ENCODE assay signal across 27 cellular contexts in genomic region chr6:123214433-123214832, GRCh38.
DNase-seq lines count a peak whose midpoint lies in the region; ATAC-seq and TF ChIP-seq lines count a peak whose summit lies in the region.
"Had no signal": no experiment of that assay in that cellular context is flagged by ENCODE, and none has a peak within 500 bp of the region (broad histone marks: within the 10 kb centered on the region; RNA-seq: fewer than 3 reads in every experiment).

No MANE protein-coding gene starts in this region.

- WGBS in endodermal cell (ENCODE audit: insufficient coverage in 1 of 2, insufficient read length in 1 of 2), 2 experiments = 89% methylated on average over 2 of the region's 2 CpGs; no CpG with 5 or more reads in 1 of the 2 experiments
- WGBS in psoas muscle, 3 donors = 74 to 81% (median 77%) methylated on average over 2 of the region's 2 CpGs

- no peaks in the 10 kb centered on the region for H3K27me3 ChIP-seq in A673 (replicated peaks; ENCODE audit: insufficient read depth, low read depth, low read length, poor library complexity)
- H3K27me3 ChIP-seq in endodermal cell (ENCODE audit: control insufficient read depth, insufficient read depth, low read length, poor library complexity, severe bottlenecking) = no peaks in the 10 kb centered on the region
- no peaks in the 10 kb centered on the region for H3K27me3 ChIP-seq in psoas muscle (ENCODE audit: insufficient read depth in 3 of 3, low read length in 2 of 3)
- H3K27me3 ChIP-seq: BE2C, BLaER1 had no signal

- POLR2A ChIA-PET in A673 (lab: Charles Lee; ENCODE audit: low non-redundant PET) = interaction anchor here (0.7 to 2.4 kb wide), 2 partner anchors 9 to 277 kb away, joined by 3 to 14 read pairs; no protein-coding TSS in a partner anchor

- H3K4me1 ChIP-seq in A673 (ENCODE audit: insufficient read depth, low read length, poor library complexity, severe bottlenecking) (peaks cover 62% of the 10 kb centered on the region), endodermal cell (ENCODE audit: control insufficient read depth, insufficient read depth, low read length) (no peaks in the 10 kb centered on the region), psoas muscle (peaks cover 6% of the 10 kb centered on the region)
- H3K4me1 ChIP-seq: A549, BE2C, BLaER1 had no signal

- H3K36me3 ChIP-seq in A673 (ENCODE audit: insufficient read depth, low read length, poor library complexity, severe bottlenecking) = peaks cover 36% of the 10 kb centered on the region
- H3K36me3 ChIP-seq in SK-N-MC (ENCODE audit: insufficient read depth, low read length) = peaks cover 24% of the 10 kb centered on the region; the same call in 1 of the 2 replicates
- no peaks in the 10 kb centered on the region for H3K36me3 ChIP-seq in endodermal cell (ENCODE audit: control insufficient read depth, insufficient read depth, low read length)
- H3K36me3 ChIP-seq in psoas muscle (ENCODE audit: insufficient read depth in 1 of 2, low read depth in 1 of 2) = peaks cover 0 to 41% of the 10 kb centered on the region in 2 donors
- H3K36me3 ChIP-seq: BE2C, BLaER1 had no signal

- DNase-seq in A673 (ENCODE audit: low spot score) (peak; percentile 52), SK-N-MC (ENCODE audit: low read depth, low spot score) (no peak), endodermal cell (no peak), psoas muscle (no peak), hypothalamus (lab: John Stamatoyannopoulos, UW) (no peak)
- DNase-seq in activated CD4-positive, CD25-positive, alpha-beta regulatory T cell treated with anti-CD3 and anti-CD28 coated beads, Interleukin-2, amount 50 U/mL, for 72 hours = no peak
- no peak for DNase-seq in stimulated activated naive B cell treated with anti-CD40 and anti-IgM and Interleukin-4, amounts not matched to agents 10 μg/mL and 1 μg/mL and 100 μg/mL, for 72 hours
- DNase-seq: ACHN; BE2C; C1 segment of cervical spinal cord; CD4-positive, alpha-beta memory T cell; CD4-positive, CD25-positive, alpha-beta regulatory T cell; CD8-positive, alpha-beta memory T cell; COR-L47; DMS 273 treated with DMSO at 0.1 percent for 48 hours; DMS153; DMS53; DMS79; DND-41; EL; GDM1 had no signal

- H3K27ac ChIP-seq in A673 (ENCODE audit: low read depth, low read length, poor library complexity, severe bottlenecking) = peak overlapping the region; percentile 99
- H3K27ac ChIP-seq in SK-N-MC = peak overlapping the region; percentile 76
- peak overlapping the region; percentile 30 for H3K27ac ChIP-seq in endodermal cell (ENCODE audit: low read depth, low read length)
- peak overlapping the region; percentile 44 for H3K27ac ChIP-seq in psoas muscle
- H3K27ac ChIP-seq: 22Rv1, A549, BLaER1 had no signal

- no peaks in the 10 kb centered on the region for H3K27me3 Mint-ChIP-seq in endodermal cell (ENCODE audit: insufficient read depth)
- H3K27me3 Mint-ChIP-seq in stimulated activated naive B cell treated with anti-CD40 and anti-IgM and Interleukin-4, amounts not matched to agents 10 μg/mL and 1 μg/mL and 100 μg/mL, for 72 hours = no peaks in the 10 kb centered on the region
- H3K27me3 Mint-ChIP-seq: CD4-positive, alpha-beta memory T cell; CD4-positive, CD25-positive, alpha-beta regulatory T cell; CD8-positive, alpha-beta memory T cell had no signal

- H3K36me3 Mint-ChIP-seq in endodermal cell (ENCODE audit: low read depth) = no peaks in the 10 kb centered on the region
- H3K36me3 Mint-ChIP-seq in stimulated activated naive B cell treated with anti-CD40 and anti-IgM and Interleukin-4, amounts not matched to agents 10 μg/mL and 1 μg/mL and 100 μg/mL, for 72 hours = no peaks in the 10 kb centered on the region
- H3K36me3 Mint-ChIP-seq: CD14-positive monocyte; CD4-positive, alpha-beta memory T cell; CD4-positive, CD25-positive, alpha-beta regulatory T cell; CD8-positive, alpha-beta memory T cell had no signal

- H3K4me1 Mint-ChIP-seq in endodermal cell = no peaks in the 10 kb centered on the region
- H3K4me1 Mint-ChIP-seq in stimulated activated naive B cell treated with anti-CD40 and anti-IgM and Interleukin-4, amounts not matched to agents 10 μg/mL and 1 μg/mL and 100 μg/mL, for 72 hours = no peaks in the 10 kb centered on the region
- H3K4me1 Mint-ChIP-seq: CD14-positive monocyte; CD4-positive, alpha-beta memory T cell; CD4-positive, CD25-positive, alpha-beta regulatory T cell; CD8-positive, alpha-beta memory T cell had no signal

- H3K27ac Mint-ChIP-seq in endodermal cell = no peak overlapping the region
- no peak overlapping the region for H3K27ac Mint-ChIP-seq in stimulated activated naive B cell treated with anti-CD40 and anti-IgM and Interleukin-4, amounts not matched to agents 10 μg/mL and 1 μg/mL and 100 μg/mL, for 72 hours
- H3K27ac Mint-ChIP-seq: CD14-positive monocyte; CD4-positive, alpha-beta memory T cell; CD4-positive, CD25-positive, alpha-beta regulatory T cell; CD8-positive, alpha-beta memory T cell had no signal

- intact Hi-C loops in A673 (cut with micrococcal nuclease; ENCODE audit: unreplicated experiment) (loop anchor here (2.0 to 10.0 kb wide), 5 partner anchors 130 to 1564 kb away; partner anchors contain the start of gene CLVS2), psoas muscle (cut with DNase I) (no loop called here)

- H3K4me3 Mint-ChIP-seq in endodermal cell = no peak overlapping the region
- H3K4me3 Mint-ChIP-seq in stimulated activated naive B cell treated with anti-CD40 and anti-IgM and Interleukin-4, amounts not matched to agents 10 μg/mL and 1 μg/mL and 100 μg/mL, for 72 hours = no peak overlapping the region
- H3K4me3 Mint-ChIP-seq: CD14-positive monocyte; CD4-positive, alpha-beta memory T cell; CD4-positive, CD25-positive, alpha-beta regulatory T cell; CD8-positive, alpha-beta memory T cell had no signal

- BruUV-seq in A673 (replicated peaks; lab: Mats Ljungman, UMichigan) = no TSS peak

- H3K9ac ChIP-seq in SK-N-MC (ENCODE audit: insufficient read length) (peak overlapping the region; percentile 16), endodermal cell (ENCODE audit: extremely low read depth, low read length, poor library complexity, severe bottlenecking) (no peak overlapping the region)
- H3K9ac ChIP-seq: BLaER1 had no signal

- H3K4me3 ChIP-seq in A673 (ENCODE audit: low read depth, low read length, poor library complexity, severe bottlenecking) = no peak overlapping the region
- H3K4me3 ChIP-seq in SK-N-MC = no peak overlapping the region; the same call in 1 of the 2 replicates
- H3K4me3 ChIP-seq in endodermal cell (ENCODE audit: low read length) = no peak overlapping the region
- no peak overlapping the region for H3K4me3 ChIP-seq in psoas muscle
- H3K4me3 ChIP-seq: A549, BLaER1, GM12878 had no signal

- H3K9me3 ChIP-seq in A673 (ENCODE audit: low read depth, low read length, poor library complexity, severe bottlenecking) (peaks cover 14% of the 10 kb centered on the region), SK-N-MC (ENCODE audit: low read depth, low read length) (peaks cover 4% of the 10 kb centered on the region; the same call in 1 of the 2 replicates), endodermal cell (ENCODE audit: control insufficient read depth, low read length) (no peaks in the 10 kb centered on the region), psoas muscle (no peaks in the 10 kb centered on the region)
- H3K9me3 ChIP-seq: A549, BE2C, BLaER1 had no signal

- CTCF ChIA-PET in A673 (lab: Charles Lee) = interaction anchor here (0.8 kb wide), 1 partner anchor 166 kb away, joined by 6 read pairs; no protein-coding TSS in a partner anchor

- no peak for TF ChIP-seq CTCF in A673 (conservative IDR thresholded peaks at IDR 0.05; ENCODE audit: low read depth, low read length)
- no peak for TF ChIP-seq CTCF in endodermal cell (conservative IDR thresholded peaks at IDR 0.05)
- no peak for TF ChIP-seq CTCF in psoas muscle (IDR thresholded peaks at IDR 0.05)

- ATAC-seq in psoas muscle = no peak
- no peak for ATAC-seq in stimulated activated naive B cell treated with anti-CD40 and anti-IgM and Interleukin-4, amounts not matched to agents 10 μg/mL and 1 μg/mL and 100 μg/mL, for 72 hours (replicated peaks)
- ATAC-seq in HG03139 (IDR thresholded peaks at IDR 0.05; ENCODE audit: unreplicated experiment) = no peak
- ATAC-seq: A549, GM12878 had no signal

- H3K9me3 Mint-ChIP-seq in endodermal cell = no peaks in the 10 kb centered on the region
- H3K9me3 Mint-ChIP-seq in stimulated activated naive B cell treated with anti-CD40 and anti-IgM and Interleukin-4, amounts not matched to agents 10 μg/mL and 1 μg/mL and 100 μg/mL, for 72 hours = no peaks in the 10 kb centered on the region

Comparison
In these comparisons a context has a peak if more than half of its experiments do, and no peak if none do; other contexts are left out.
1. H3K27ac ChIP-seq: peak in every context shown above with its lines; median percentile 99 in A673; 76 in SK-N-MC; 44 in psoas muscle; 30 in endodermal cell.